1 cellular context compared by ENCODE assay signal in the genomic region with DNA sequence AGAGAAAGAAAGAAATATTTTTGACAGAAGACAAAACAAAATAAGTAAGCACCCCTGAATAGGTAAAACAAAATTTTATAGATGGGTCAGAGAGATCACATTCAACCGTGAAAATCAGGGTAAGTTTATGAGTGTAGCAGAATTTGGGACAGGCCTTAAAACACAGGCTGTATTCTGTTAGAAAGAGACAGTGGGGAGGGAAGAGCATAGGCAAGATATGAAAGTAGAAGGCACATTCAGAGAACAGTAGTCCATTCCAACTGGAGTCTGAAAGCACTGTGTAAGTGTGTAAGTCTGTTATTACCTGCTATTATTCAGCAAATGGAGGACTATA.
TF ChIP-seq lines count a peak whose summit lies in the region.

No MANE protein-coding gene starts in this region.

TF ChIP-seq in HEK293, 187 proteins besides CTCF, POLR2A, EP300 and RAD21:
- TF ChIP-seq ZNF707 (tag by site-specific recombination; IDR thresholded peaks at IDR 0.05) (no peak), ZNF132 (tag by site-specific recombination; IDR thresholded peaks at IDR 0.05; ENCODE audit: borderline replicate concordance) (no peak), ZBTB48 (tag by site-specific recombination; IDR thresholded peaks at IDR 0.05) (no peak), ZNF610 (tag by site-specific recombination; IDR thresholded peaks at IDR 0.05; ENCODE audit: borderline replicate concordance) (no peak), ZSCAN23 (tag by site-specific recombination; IDR thresholded peaks at IDR 0.05) (no peak), SP3 (tag by site-specific recombination; IDR thresholded peaks at IDR 0.05) (no peak), ZBTB20 (tag by site-specific recombination; IDR thresholded peaks at IDR 0.05) (no peak), ZIC2 (tag by site-specific recombination; IDR thresholded peaks at IDR 0.05) (no peak)
- TF ChIP-seq, protein P1, sequence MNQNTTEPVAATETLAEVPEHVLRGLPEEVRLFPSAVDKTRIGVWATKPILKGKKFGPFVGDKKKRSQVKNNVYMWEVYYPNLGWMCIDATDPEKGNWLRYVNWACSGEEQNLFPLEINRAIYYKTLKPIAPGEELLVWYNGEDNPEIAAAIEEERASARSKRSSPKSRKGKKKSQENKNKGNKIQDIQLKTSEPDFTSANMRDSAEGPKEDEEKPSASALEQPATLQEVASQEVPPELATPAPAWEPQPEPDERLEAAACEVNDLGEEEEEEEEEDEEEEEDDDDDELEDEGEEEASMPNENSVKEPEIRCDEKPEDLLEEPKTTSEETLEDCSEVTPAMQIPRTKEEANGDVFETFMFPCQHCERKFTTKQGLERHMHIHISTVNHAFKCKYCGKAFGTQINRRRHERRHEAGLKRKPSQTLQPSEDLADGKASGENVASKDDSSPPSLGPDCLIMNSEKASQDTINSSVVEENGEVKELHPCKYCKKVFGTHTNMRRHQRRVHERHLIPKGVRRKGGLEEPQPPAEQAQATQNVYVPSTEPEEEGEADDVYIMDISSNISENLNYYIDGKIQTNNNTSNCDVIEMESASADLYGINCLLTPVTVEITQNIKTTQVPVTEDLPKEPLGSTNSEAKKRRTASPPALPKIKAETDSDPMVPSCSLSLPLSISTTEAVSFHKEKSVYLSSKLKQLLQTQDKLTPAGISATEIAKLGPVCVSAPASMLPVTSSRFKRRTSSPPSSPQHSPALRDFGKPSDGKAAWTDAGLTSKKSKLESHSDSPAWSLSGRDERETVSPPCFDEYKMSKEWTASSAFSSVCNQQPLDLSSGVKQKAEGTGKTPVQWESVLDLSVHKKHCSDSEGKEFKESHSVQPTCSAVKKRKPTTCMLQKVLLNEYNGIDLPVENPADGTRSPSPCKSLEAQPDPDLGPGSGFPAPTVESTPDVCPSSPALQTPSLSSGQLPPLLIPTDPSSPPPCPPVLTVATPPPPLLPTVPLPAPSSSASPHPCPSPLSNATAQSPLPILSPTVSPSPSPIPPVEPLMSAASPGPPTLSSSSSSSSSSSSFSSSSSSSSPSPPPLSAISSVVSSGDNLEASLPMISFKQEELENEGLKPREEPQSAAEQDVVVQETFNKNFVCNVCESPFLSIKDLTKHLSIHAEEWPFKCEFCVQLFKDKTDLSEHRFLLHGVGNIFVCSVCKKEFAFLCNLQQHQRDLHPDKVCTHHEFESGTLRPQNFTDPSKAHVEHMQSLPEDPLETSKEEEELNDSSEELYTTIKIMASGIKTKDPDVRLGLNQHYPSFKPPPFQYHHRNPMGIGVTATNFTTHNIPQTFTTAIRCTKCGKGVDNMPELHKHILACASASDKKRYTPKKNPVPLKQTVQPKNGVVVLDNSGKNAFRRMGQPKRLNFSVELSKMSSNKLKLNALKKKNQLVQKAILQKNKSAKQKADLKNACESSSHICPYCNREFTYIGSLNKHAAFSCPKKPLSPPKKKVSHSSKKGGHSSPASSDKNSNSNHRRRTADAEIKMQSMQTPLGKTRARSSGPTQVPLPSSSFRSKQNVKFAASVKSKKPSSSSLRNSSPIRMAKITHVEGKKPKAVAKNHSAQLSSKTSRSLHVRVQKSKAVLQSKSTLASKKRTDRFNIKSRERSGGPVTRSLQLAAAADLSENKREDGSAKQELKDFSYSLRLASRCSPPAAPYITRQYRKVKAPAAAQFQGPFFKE (tag by site-specific recombination; IDR thresholded peaks at IDR 0.05; ENCODE audit: borderline replicate concordance), result no peak
- TF ChIP-seq, protein P2, sequence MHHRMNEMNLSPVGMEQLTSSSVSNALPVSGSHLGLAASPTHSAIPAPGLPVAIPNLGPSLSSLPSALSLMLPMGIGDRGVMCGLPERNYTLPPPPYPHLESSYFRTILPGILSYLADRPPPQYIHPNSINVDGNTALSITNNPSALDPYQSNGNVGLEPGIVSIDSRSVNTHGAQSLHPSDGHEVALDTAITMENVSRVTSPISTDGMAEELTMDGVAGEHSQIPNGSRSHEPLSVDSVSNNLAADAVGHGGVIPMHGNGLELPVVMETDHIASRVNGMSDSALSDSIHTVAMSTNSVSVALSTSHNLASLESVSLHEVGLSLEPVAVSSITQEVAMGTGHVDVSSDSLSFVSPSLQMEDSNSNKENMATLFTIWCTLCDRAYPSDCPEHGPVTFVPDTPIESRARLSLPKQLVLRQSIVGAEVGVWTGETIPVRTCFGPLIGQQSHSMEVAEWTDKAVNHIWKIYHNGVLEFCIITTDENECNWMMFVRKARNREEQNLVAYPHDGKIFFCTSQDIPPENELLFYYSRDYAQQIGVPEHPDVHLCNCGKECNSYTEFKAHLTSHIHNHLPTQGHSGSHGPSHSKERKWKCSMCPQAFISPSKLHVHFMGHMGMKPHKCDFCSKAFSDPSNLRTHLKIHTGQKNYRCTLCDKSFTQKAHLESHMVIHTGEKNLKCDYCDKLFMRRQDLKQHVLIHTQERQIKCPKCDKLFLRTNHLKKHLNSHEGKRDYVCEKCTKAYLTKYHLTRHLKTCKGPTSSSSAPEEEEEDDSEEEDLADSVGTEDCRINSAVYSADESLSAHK (tag by site-specific recombination; IDR thresholded peaks at IDR 0.05), result no peak
- TF ChIP-seq, protein P3, sequence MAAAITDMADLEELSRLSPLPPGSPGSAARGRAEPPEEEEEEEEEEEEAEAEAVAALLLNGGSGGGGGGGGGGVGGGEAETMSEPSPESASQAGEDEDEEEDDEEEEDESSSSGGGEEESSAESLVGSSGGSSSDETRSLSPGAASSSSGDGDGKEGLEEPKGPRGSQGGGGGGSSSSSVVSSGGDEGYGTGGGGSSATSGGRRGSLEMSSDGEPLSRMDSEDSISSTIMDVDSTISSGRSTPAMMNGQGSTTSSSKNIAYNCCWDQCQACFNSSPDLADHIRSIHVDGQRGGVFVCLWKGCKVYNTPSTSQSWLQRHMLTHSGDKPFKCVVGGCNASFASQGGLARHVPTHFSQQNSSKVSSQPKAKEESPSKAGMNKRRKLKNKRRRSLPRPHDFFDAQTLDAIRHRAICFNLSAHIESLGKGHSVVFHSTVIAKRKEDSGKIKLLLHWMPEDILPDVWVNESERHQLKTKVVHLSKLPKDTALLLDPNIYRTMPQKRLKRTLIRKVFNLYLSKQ (tag by site-specific recombination; IDR thresholded peaks at IDR 0.05; ENCODE audit: borderline replicate concordance), result no peak
- TF ChIP-seq, protein P4, sequence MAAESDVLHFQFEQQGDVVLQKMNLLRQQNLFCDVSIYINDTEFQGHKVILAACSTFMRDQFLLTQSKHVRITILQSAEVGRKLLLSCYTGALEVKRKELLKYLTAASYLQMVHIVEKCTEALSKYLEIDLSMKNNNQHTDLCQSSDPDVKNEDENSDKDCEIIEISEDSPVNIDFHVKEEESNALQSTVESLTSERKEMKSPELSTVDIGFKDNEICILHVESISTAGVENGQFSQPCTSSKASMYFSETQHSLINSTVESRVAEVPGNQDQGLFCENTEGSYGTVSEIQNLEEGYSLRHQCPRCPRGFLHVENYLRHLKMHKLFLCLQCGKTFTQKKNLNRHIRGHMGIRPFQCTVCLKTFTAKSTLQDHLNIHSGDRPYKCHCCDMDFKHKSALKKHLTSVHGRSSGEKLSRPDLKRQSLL (tag by site-specific recombination; IDR thresholded peaks at IDR 0.05), result no peak
